Comparison of ENCODE assay signal across 12 cellular contexts in the genomic region with DNA sequence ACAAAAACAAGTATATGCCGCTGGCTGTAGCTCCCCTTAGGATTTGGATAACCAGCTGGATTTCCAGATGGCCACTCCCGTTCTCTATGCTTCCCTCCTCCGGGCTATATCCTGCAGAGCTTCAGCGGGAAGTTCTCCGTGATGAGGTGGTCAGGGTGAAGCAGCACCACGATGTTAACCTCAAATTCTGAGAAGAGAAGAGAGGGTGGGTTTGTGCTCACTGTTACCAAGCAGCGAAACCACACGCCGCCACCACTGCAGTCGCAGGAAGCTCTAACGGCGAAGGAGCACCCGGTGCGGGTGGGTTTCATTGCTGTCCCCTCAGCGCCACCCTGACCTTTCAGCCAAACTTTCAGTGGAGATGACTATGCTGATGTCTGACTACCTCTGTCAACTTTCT. TPM values are rescaled to one million over a fixed set of nuclear protein-coding genes. Genes with fewer than 3 reads are reported as not detected.
A peak's percentile ranks its signal among the peaks of the same experiment; 100 is the strongest.
DNase-seq lines count a peak whose midpoint lies in the region; ATAC-seq, FAIRE-seq and TF ChIP-seq lines count a peak whose summit lies in the region.
"Had no signal": no experiment of that assay in that cellular context is flagged by ENCODE, and none has a peak within 500 bp of the region (broad histone marks: within the 10 kb centered on the region; RNA-seq: fewer than 3 reads in every experiment).

No MANE protein-coding gene starts in this region.

- peak; percentile 65 for DNase-seq in activated T-helper 2 cell treated with anti-CD3 and anti-CD28 coated beads, Interferon-gamma antibody, Interleukin-2, Interleukin-4, amounts not matched to agents 10 μg/mL and 5 μg/mL and 100 μg/mL, durations not matched to agents 14 hours and 24 hours and 36 hours (ENCODE audit: low spot score)
- DNase-seq in stimulated activated CD4-positive, alpha-beta T cell treated with anti-CD3 and anti-CD28 coated beads, Interleukin-12 subunit alpha, Interleukin-12 subunit beta, amount 100 ng/mL, for 4 hours = peak; percentile 21
- DNase-seq in RCC 7860 (ENCODE audit: low spot score) (no peak), WTC11 (ENCODE audit: low spot score) (no peak), mucosa of descending colon (no peak), thyroid gland (no peak)
- DNase-seq: endodermal cell, heart right ventricle, SIG-M5 had no signal

- H3K4me3 Mint-ChIP-seq in T-helper 1 cell treated with Interleukin-12 subunit alpha and Interleukin-12 subunit beta and Interleukin-4 antibody, amounts not matched to agents 30 μg/mL and 1 μg/mL, for 36 hours = peak overlapping the region; percentile 61
- H3K4me3 Mint-ChIP-seq in activated T-helper 2 cell treated with anti-CD3 and anti-CD28 coated beads, Interferon-gamma antibody, Interleukin-2, Interleukin-4, amounts not matched to agents 10 μg/mL and 5 μg/mL and 100 μg/mL, durations not matched to agents 14 hours and 24 hours and 36 hours (ENCODE audit: low read depth) = peak overlapping the region; percentile 64
- no peak overlapping the region for H3K4me3 Mint-ChIP-seq in WTC11
- H3K4me3 Mint-ChIP-seq: endodermal cell had no signal

- H4K20me1 ChIP-seq in BLaER1 = peaks cover under 1% of the 10 kb centered on the region; the same call in 1 of the 2 replicates

- intact Hi-C loops in activated T-helper 2 cell treated with anti-CD3 and anti-CD28 coated beads, Interferon-gamma antibody, Interleukin-2, Interleukin-4, amounts not matched to agents 10 μg/mL and 5 μg/mL and 100 μg/mL, durations not matched to agents 14 hours and 24 hours and 36 hours (cut with micrococcal nuclease) = loop anchor here (10.0 kb wide), 1 partner anchor 261 kb away; the partner anchor contains the start of gene HLCS
- intact Hi-C loops in mucosa of descending colon (cut with DNase I, micrococcal nuclease) (no loop called here), thyroid gland (cut with DNase I) (no loop called here)

- no peak for FAIRE-seq in RCC 7860 (lab: Jason Lieb, UNC)

- H3K4me1 ChIP-seq in BLaER1 (peaks cover 40% of the 10 kb centered on the region), mucosa of descending colon (ENCODE audit: low read depth) (peaks cover under 1% of the 10 kb centered on the region), thyroid gland (peaks cover 3 to 4% of the 10 kb centered on the region in 2 donors)

- H3K9me3 ChIP-seq in BLaER1 (peaks cover 3% of the 10 kb centered on the region; the same call in 1 of the 2 replicates), mucosa of descending colon (no peaks in the 10 kb centered on the region), thyroid gland (no peaks in the 10 kb centered on the region)
- H3K9me3 ChIP-seq: heart right ventricle, vagina had no signal

- H3K4me3 ChIP-seq in BLaER1 (peak overlapping the region; percentile 31), mucosa of descending colon (no peak overlapping the region), thyroid gland (replicated peaks in 1 of 3) (no peak overlapping the region)
- H3K4me3 ChIP-seq: heart right ventricle, vagina had no signal

- H3K27me3 Mint-ChIP-seq in T-helper 1 cell treated with Interleukin-12 subunit alpha and Interleukin-12 subunit beta and Interleukin-4 antibody, amounts not matched to agents 30 μg/mL and 1 μg/mL, for 36 hours (ENCODE audit: low read depth) = no peaks in the 10 kb centered on the region
- H3K27me3 Mint-ChIP-seq in activated T-helper 2 cell treated with anti-CD3 and anti-CD28 coated beads, Interferon-gamma antibody, Interleukin-2, Interleukin-4, amounts not matched to agents 10 μg/mL and 5 μg/mL and 100 μg/mL, durations not matched to agents 14 hours and 24 hours and 36 hours (ENCODE audit: low read depth) = no peaks in the 10 kb centered on the region
- peaks cover 14% of the 10 kb centered on the region for H3K27me3 Mint-ChIP-seq in WTC11 (ENCODE audit: low read depth)

- peak overlapping the region; percentile 49 for H3K9ac ChIP-seq in BLaER1

- peaks cover 45% of the 10 kb centered on the region for H3K36me3 Mint-ChIP-seq in T-helper 1 cell treated with Interleukin-12 subunit alpha and Interleukin-12 subunit beta and Interleukin-4 antibody, amounts not matched to agents 30 μg/mL and 1 μg/mL, for 36 hours (ENCODE audit: low read depth)
- H3K36me3 Mint-ChIP-seq in activated T-helper 2 cell treated with anti-CD3 and anti-CD28 coated beads, Interferon-gamma antibody, Interleukin-2, Interleukin-4, amounts not matched to agents 10 μg/mL and 5 μg/mL and 100 μg/mL, durations not matched to agents 14 hours and 24 hours and 36 hours (ENCODE audit: low read depth) = peaks cover 72% of the 10 kb centered on the region
- H3K36me3 Mint-ChIP-seq in WTC11 = peaks cover 81% of the 10 kb centered on the region

- no peaks in the 10 kb centered on the region for H3K9me3 Mint-ChIP-seq in T-helper 1 cell treated with Interleukin-12 subunit alpha and Interleukin-12 subunit beta and Interleukin-4 antibody, amounts not matched to agents 30 μg/mL and 1 μg/mL, for 36 hours
- H3K9me3 Mint-ChIP-seq in activated T-helper 2 cell treated with anti-CD3 and anti-CD28 coated beads, Interferon-gamma antibody, Interleukin-2, Interleukin-4, amounts not matched to agents 10 μg/mL and 5 μg/mL and 100 μg/mL, durations not matched to agents 14 hours and 24 hours and 36 hours = peaks cover 3% of the 10 kb centered on the region
- peaks cover 16% of the 10 kb centered on the region for H3K9me3 Mint-ChIP-seq in WTC11

- H3K4me1 Mint-ChIP-seq in T-helper 1 cell treated with Interleukin-12 subunit alpha and Interleukin-12 subunit beta and Interleukin-4 antibody, amounts not matched to agents 30 μg/mL and 1 μg/mL, for 36 hours (ENCODE audit: low read depth) = peaks cover 30% of the 10 kb centered on the region
- peaks cover 40% of the 10 kb centered on the region for H3K4me1 Mint-ChIP-seq in activated T-helper 2 cell treated with anti-CD3 and anti-CD28 coated beads, Interferon-gamma antibody, Interleukin-2, Interleukin-4, amounts not matched to agents 10 μg/mL and 5 μg/mL and 100 μg/mL, durations not matched to agents 14 hours and 24 hours and 36 hours (ENCODE audit: low read depth)
- peaks cover under 1% of the 10 kb centered on the region; the same call in 1 of the 2 replicates for H3K4me1 Mint-ChIP-seq in WTC11
- H3K4me1 Mint-ChIP-seq: endodermal cell had no signal

- TF ChIP-seq CTCF in WTC11 (IDR thresholded peaks at IDR 0.05) (no peak), mucosa of descending colon (IDR thresholded peaks at IDR 0.05) (no peak), thyroid gland (IDR thresholded peaks at IDR 0.05) (no peak)

- peak overlapping the region; percentile 91 for H3K27ac Mint-ChIP-seq in T-helper 1 cell treated with Interleukin-12 subunit alpha and Interleukin-12 subunit beta and Interleukin-4 antibody, amounts not matched to agents 30 μg/mL and 1 μg/mL, for 36 hours
- peak overlapping the region; percentile 91 for H3K27ac Mint-ChIP-seq in activated T-helper 2 cell treated with anti-CD3 and anti-CD28 coated beads, Interferon-gamma antibody, Interleukin-2, Interleukin-4, amounts not matched to agents 10 μg/mL and 5 μg/mL and 100 μg/mL, durations not matched to agents 14 hours and 24 hours and 36 hours
- no peak overlapping the region for H3K27ac Mint-ChIP-seq in WTC11
- H3K27ac Mint-ChIP-seq: endodermal cell had no signal

- peak overlapping the region; percentile 85 for H3K4me2 ChIP-seq in BLaER1

- H3K27me3 ChIP-seq in BLaER1 (no peaks in the 10 kb centered on the region), thyroid gland (no peaks in the 10 kb centered on the region)
- H3K27me3 ChIP-seq: heart right ventricle, vagina had no signal

- no peak for TF ChIP-seq POLR2A in thyroid gland (IDR thresholded peaks at IDR 0.05)

- H3K27ac ChIP-seq in BLaER1 (peak overlapping the region; percentile 71), thyroid gland (no peak overlapping the region)
- H3K27ac ChIP-seq: vagina had no signal

- ATAC-seq in WTC11 = no peak
- no peak for ATAC-seq in mucosa of descending colon
- ATAC-seq: heart right ventricle had no signal

- POLR2A ChIA-PET in WTC11 (lab: Charles Lee) = interaction anchor here (0.5 kb wide), 1 partner anchor 30 kb away, joined by 6 read pairs; no protein-coding TSS in a partner anchor

- 78 to 94% methylated on average over 15 of the region's 15 CpGs for WGBS in thyroid gland, 2 donors

- CTCF ChIA-PET in WTC11 (lab: Charles Lee) = no interaction called here

- H3K36me3 ChIP-seq in BLaER1 (peaks cover 65% of the 10 kb centered on the region), mucosa of descending colon (ENCODE audit: low read depth) (no peaks in the 10 kb centered on the region), thyroid gland (peaks cover 37 to 44% of the 10 kb centered on the region in 2 donors)

TF ChIP-seq in WTC11, 78 proteins besides CTCF, POLR2A, EP300 and RAD21:
- TF ChIP-seq TEAD4 (CRISPR knock-in tag; IDR thresholded peaks at IDR 0.05) (no peak), ZNF396 (CRISPR knock-in tag; IDR thresholded peaks at IDR 0.05; ENCODE audit: borderline replicate concordance) (no peak), ESRRA (CRISPR knock-in tag; IDR thresholded peaks at IDR 0.05; ENCODE audit: borderline replicate concordance) (no peak), FOXJ3 (CRISPR knock-in tag; IDR thresholded peaks at IDR 0.05; ENCODE audit: borderline replicate concordance) (no peak), PRRX2 (CRISPR knock-in tag; IDR thresholded peaks at IDR 0.05) (no peak), NR1H2 (CRISPR knock-in tag; IDR thresholded peaks at IDR 0.05) (no peak)
- TF ChIP-seq, protein P1, sequence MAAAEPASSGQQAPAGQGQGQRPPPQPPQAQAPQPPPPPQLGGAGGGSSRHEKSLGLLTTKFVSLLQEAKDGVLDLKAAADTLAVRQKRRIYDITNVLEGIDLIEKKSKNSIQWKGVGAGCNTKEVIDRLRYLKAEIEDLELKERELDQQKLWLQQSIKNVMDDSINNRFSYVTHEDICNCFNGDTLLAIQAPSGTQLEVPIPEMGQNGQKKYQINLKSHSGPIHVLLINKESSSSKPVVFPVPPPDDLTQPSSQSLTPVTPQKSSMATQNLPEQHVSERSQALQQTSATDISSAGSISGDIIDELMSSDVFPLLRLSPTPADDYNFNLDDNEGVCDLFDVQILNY (CRISPR knock-in tag; IDR thresholded peaks at IDR 0.05) = no peak

RNA-seq across cellular contexts. Expression of gene VPS26C, which starts 41.7 kb away (rescaled TPM):
- 58.0 and 59.4 TPM in 2 replicates for total RNA-seq in activated T-helper 2 cell treated with anti-CD3 and anti-CD28 coated beads, Interferon-gamma antibody, Interleukin-2, Interleukin-4, amounts not matched to agents 10 μg/mL and 5 μg/mL and 100 μg/mL, durations not matched to agents 14 hours and 24 hours and 36 hours
- total RNA-seq in WTC11 (2021) (55.0 to 62.8 TPM (median 56.7 TPM) in 3 replicates), mucosa of descending colon (10 to 100 TPM; 62.7 to 72.4 (median 71.8) TPM), thyroid gland (10 to 100 TPM; 44.8 to 76.2 (median 62.0) TPM)

Comparison
In these comparisons a context has a peak if more than half of its experiments do, and no peak if none do; other contexts are left out.
1. DNase-seq: peak in activated T-helper 2 cell treated with anti-CD3 and anti-CD28 coated beads, Interferon-gamma antibody, Interleukin-2, Interleukin-4, amounts not matched to agents 10 μg/mL and 5 μg/mL and 100 μg/mL, durations not matched to agents 14 hours and 24 hours and 36 hours (single experiment) and stimulated activated CD4-positive, alpha-beta T cell treated with anti-CD3 and anti-CD28 coated beads, Interleukin-12 subunit alpha, Interleukin-12 subunit beta, amount 100 ng/mL, for 4 hours (single experiment); none in RCC 7860 (single experiment), WTC11 (single experiment), mucosa of descending colon (0 of 3) and thyroid gland (0 of 2).